30 cellular contexts compared by ENCODE assay signal in genomic region chr1:180195916-180196315, GRCh38. TPM values are rescaled to one million over a fixed set of nuclear protein-coding genes. Genes with fewer than 3 reads are reported as not detected.
"Had no signal": no experiment of that assay in that cellular context is flagged by ENCODE, and none has a peak within 500 bp of the region (broad histone marks: within the 10 kb centered on the region; RNA-seq: fewer than 3 reads in every experiment).

No MANE protein-coding gene starts in this region.

- H3K9me3 Mint-ChIP-seq: activated naive CD4-positive, alpha-beta T cell treated with anti-CD3 and anti-CD28 coated beads, Interleukin-2, amount 50 U/mL, for 72 hours; activated naive CD8-positive, alpha-beta T cell treated with anti-CD3 and anti-CD28 coated beads, Interleukin-2, amount 50 U/mL, for 24 hours; activated T-cell treated with anti-CD3 and anti-CD28 coated beads, Interleukin-2, amount 50 U/mL, for 24 hours; T-helper 1 cell treated with Interleukin-12 subunit alpha and Interleukin-12 subunit beta and Interleukin-4 antibody, amounts not matched to agents 30 μg/mL and 1 μg/mL, for 36 hours; WTC11 had no signal

- H3K27ac Mint-ChIP-seq: activated CD8-positive, alpha-beta memory T cell treated with anti-CD3 and anti-CD28 coated beads, Interleukin-2, amount 10 ng/mL, durations not matched to agents 7 days and 5 days; activated naive CD4-positive, alpha-beta T cell treated with anti-CD3 and anti-CD28 coated beads, Interleukin-2, amount 50 U/mL, for 72 hours; activated naive CD8-positive, alpha-beta T cell treated with anti-CD3 and anti-CD28 coated beads, Interleukin-2, amount 50 U/mL, for 24 hours; activated T-cell treated with anti-CD3 and anti-CD28 coated beads, Interleukin-2, amount 50 U/mL, for 24 hours; T-helper 1 cell treated with Interleukin-12 subunit alpha and Interleukin-12 subunit beta and Interleukin-4 antibody, amounts not matched to agents 30 μg/mL and 1 μg/mL, for 36 hours; WTC11 had no signal

- FAIRE-seq: bronchial epithelial cell had no signal

- H3K27ac ChIP-seq: ascending aorta, body of pancreas, SJCRH30 had no signal

- H3K4me3 ChIP-seq: ascending aorta, body of pancreas, SJCRH30 had no signal

- ATAC-seq: activated CD8-positive, alpha-beta memory T cell treated with anti-CD3 and anti-CD28 coated beads, Interleukin-2, amount 10 ng/mL, durations not matched to agents 7 days and 5 days; activated naive CD4-positive, alpha-beta T cell treated with anti-CD3 and anti-CD28 coated beads, Interleukin-2, amount 50 U/mL, for 72 hours; activated naive CD8-positive, alpha-beta T cell treated with anti-CD3 and anti-CD28 coated beads, Interleukin-2, amount 50 U/mL, for 24 hours; body of pancreas; Panc1; Right ventricle myocardium inferior; SK-N-SH treated with all-trans-retinoic acid at 6 μM for 48 hours; WTC11 had no signal

- H3K9me3 ChIP-seq: ascending aorta, body of pancreas, SJCRH30 had no signal

- H3K4me1 ChIP-seq: ascending aorta, body of pancreas, SJCRH30 had no signal

- H3K36me3 Mint-ChIP-seq: activated CD8-positive, alpha-beta memory T cell treated with anti-CD3 and anti-CD28 coated beads, Interleukin-2, amount 10 ng/mL, durations not matched to agents 7 days and 5 days; activated naive CD4-positive, alpha-beta T cell treated with anti-CD3 and anti-CD28 coated beads, Interleukin-2, amount 50 U/mL, for 72 hours had no signal

- DNase-seq: activated CD4-positive, alpha-beta T cell treated with anti-CD3 and anti-CD28 coated beads for 48 hours; activated CD4-positive, alpha-beta T cell treated with anti-CD3 and anti-CD28 coated beads, Interleukin-2, amount 50 U/mL, for 48 hours; activated CD4-positive, CD25-positive, alpha-beta regulatory T cell treated with anti-CD3 and anti-CD28 coated beads, Interleukin-2, amount 50 U/mL, for 72 hours; activated CD8-positive, alpha-beta memory T cell treated with anti-CD3 and anti-CD28 coated beads, Interleukin-2, amount 10 ng/mL, durations not matched to agents 7 days and 5 days; activated effector memory CD4-positive, alpha-beta T cell treated with anti-CD3 and anti-CD28 coated beads, Interleukin-2, amount 50 U/mL, for 16 hours; activated naive CD4-positive, alpha-beta T cell treated with Interleukin-2 at 50 U/mL for 16 hours; activated naive CD8-positive, alpha-beta T cell treated with anti-CD3 and anti-CD28 coated beads, Interleukin-2, amount 50 U/mL, for 24 hours; activated T-cell treated with anti-CD3 and anti-CD28 coated beads, Interleukin-2, amount 50 U/mL, for 24 hours; amniotic stem cell; body of pancreas; central memory CD4-positive, alpha-beta T cell; MM.1S; NCI-H1105; NCI-H1436; NCI-H1694 treated with DMSO at 0.1 percent for 48 hours; NCI-H2081; NCI-H510A treated with DMSO at 0.1 percent for 48 hours; NCI-H774; NK-92 treated with Interleukin-12 subunit alpha and Interleukin-12 subunit beta, amount 100 ng/mL, for 24 hours; OCI-M1; RPMI8226; SJCRH30 had no signal

- H3K36me3 ChIP-seq: SJCRH30 had no signal

- H3K27me3 ChIP-seq: ascending aorta, body of pancreas, SJCRH30 had no signal

- H3K4me3 Mint-ChIP-seq: activated CD8-positive, alpha-beta memory T cell treated with anti-CD3 and anti-CD28 coated beads, Interleukin-2, amount 10 ng/mL, durations not matched to agents 7 days and 5 days; activated naive CD8-positive, alpha-beta T cell treated with anti-CD3 and anti-CD28 coated beads, Interleukin-2, amount 50 U/mL, for 24 hours; activated T-cell treated with anti-CD3 and anti-CD28 coated beads, Interleukin-2, amount 50 U/mL, for 24 hours; T-helper 1 cell treated with Interleukin-12 subunit alpha and Interleukin-12 subunit beta and Interleukin-4 antibody, amounts not matched to agents 30 μg/mL and 1 μg/mL, for 36 hours; WTC11 had no signal

- H3K27me3 Mint-ChIP-seq: activated CD8-positive, alpha-beta memory T cell treated with anti-CD3 and anti-CD28 coated beads, Interleukin-2, amount 10 ng/mL, durations not matched to agents 7 days and 5 days; activated naive CD8-positive, alpha-beta T cell treated with anti-CD3 and anti-CD28 coated beads, Interleukin-2, amount 50 U/mL, for 24 hours; activated T-cell treated with anti-CD3 and anti-CD28 coated beads, Interleukin-2, amount 50 U/mL, for 24 hours had no signal

RNA-seq across cellular contexts. Expression of gene LHX4, which starts 34.1 kb away (rescaled TPM):
- total RNA-seq: activated CD8-positive, alpha-beta memory T cell treated with anti-CD3 and anti-CD28 coated beads, Interleukin-2, amount 10 ng/mL, durations not matched to agents 7 days and 5 days; activated naive CD4-positive, alpha-beta T cell treated with anti-CD3 and anti-CD28 coated beads, Interleukin-2, amount 50 U/mL, for 72 hours; ascending aorta; body of pancreas; Right ventricle myocardium inferior had no signal
